1 cellular context compared by ENCODE assay signal in genomic region chr5:39024884-39025283, GRCh38.
TF ChIP-seq lines count a peak whose summit lies in the region.

No MANE protein-coding gene starts in this region.

TF ChIP-seq in HEK293, 187 proteins besides CTCF, POLR2A, EP300 and RAD21 (continued from another document):
- TF ChIP-seq ZNF280D (tag by site-specific recombination; IDR thresholded peaks at IDR 0.05), result no peak
- TF ChIP-seq ZNF366 (tag by site-specific recombination; conservative IDR thresholded peaks at IDR 0.05), result peak; percentile 39; the same call in 1 of the 2 replicates
- no peak for TF ChIP-seq ZNF560 (tag by site-specific recombination; IDR thresholded peaks at IDR 0.05; ENCODE audit: borderline replicate concordance)
- TF ChIP-seq ZSCAN23 (tag by site-specific recombination; IDR thresholded peaks at IDR 0.05), result no peak
- TF ChIP-seq ZNF658 (tag by site-specific recombination; IDR thresholded peaks at IDR 0.05), result no peak
- 0 out of 2 replicates have a peak, but pooled peaks have one; percentile 7 for TF ChIP-seq TSHZ1 (tag by site-specific recombination; IDR thresholded peaks at IDR 0.05; ENCODE audit: borderline replicate concordance)
- no peak for TF ChIP-seq ZNF654 (tag by site-specific recombination; IDR thresholded peaks at IDR 0.05; ENCODE audit: low read depth)
- TF ChIP-seq ZNF174 (tag by site-specific recombination; IDR thresholded peaks at IDR 0.05), result no peak
- TF ChIP-seq ZNF426 (tag by site-specific recombination; IDR thresholded peaks at IDR 0.05), result no peak
- TF ChIP-seq PRDM1 (tag by site-specific recombination; IDR thresholded peaks at IDR 0.05), result peak; percentile 80
- no peak for TF ChIP-seq ZNF645 (tag by site-specific recombination; IDR thresholded peaks at IDR 0.05)
- TF ChIP-seq ZNF248 (tag by site-specific recombination; IDR thresholded peaks at IDR 0.05), result no peak
- no peak for TF ChIP-seq ZNF184 (tag by site-specific recombination; IDR thresholded peaks at IDR 0.05)
- TF ChIP-seq KLF1 (tag by site-specific recombination; IDR thresholded peaks at IDR 0.05), result no peak
- no peak for TF ChIP-seq SCRT1 (tag by site-specific recombination; IDR thresholded peaks at IDR 0.05; ENCODE audit: borderline replicate concordance)
- TF ChIP-seq ZBTB48 (tag by site-specific recombination; IDR thresholded peaks at IDR 0.05), result no peak
- 0 out of 2 replicates have a peak, but pooled peaks have one; percentile 37 for TF ChIP-seq ZNF629 (tag by site-specific recombination; IDR thresholded peaks at IDR 0.05)
- no peak for TF ChIP-seq ZNF175 (tag by site-specific recombination; IDR thresholded peaks at IDR 0.05)
- no peak for TF ChIP-seq ZNF639 (tag by site-specific recombination; IDR thresholded peaks at IDR 0.05)
- no peak for TF ChIP-seq ZNF48 (tag by site-specific recombination; IDR thresholded peaks at IDR 0.05)
- TF ChIP-seq ZNF23 (tag by site-specific recombination; IDR thresholded peaks at IDR 0.05; ENCODE audit: borderline replicate concordance), result no peak
- TF ChIP-seq GLI2 (tag by site-specific recombination; IDR thresholded peaks at IDR 0.05; ENCODE audit: borderline replicate concordance, low read depth), result 0 out of 2 replicates have a peak, but pooled peaks have one; percentile 11
- TF ChIP-seq PRDM6 (tag by site-specific recombination; IDR thresholded peaks at IDR 0.05), result peak; percentile 53
- no peak for TF ChIP-seq ZNF473 (tag by site-specific recombination; IDR thresholded peaks at IDR 0.05)
- TF ChIP-seq HIC1 (tag by site-specific recombination; IDR thresholded peaks at IDR 0.05), result no peak
- TF ChIP-seq ZNF155 (tag by site-specific recombination; IDR thresholded peaks at IDR 0.05), result no peak
- TF ChIP-seq OVOL3 (tag by site-specific recombination; IDR thresholded peaks at IDR 0.05), result no peak
- no peak for TF ChIP-seq ZNF416 (tag by site-specific recombination; IDR thresholded peaks at IDR 0.05)
- TF ChIP-seq ZNF664 (tag by site-specific recombination; IDR thresholded peaks at IDR 0.05), result 0 out of 2 replicates have a peak, but pooled peaks have one; percentile 34
- no peak for TF ChIP-seq ZBTB1 (tag by site-specific recombination; IDR thresholded peaks at IDR 0.05)
- 0 out of 2 replicates have a peak, but pooled peaks have one; percentile 47 for TF ChIP-seq WT1 (tag by site-specific recombination; IDR thresholded peaks at IDR 0.05)
- TF ChIP-seq ZNF791 (tag by site-specific recombination; IDR thresholded peaks at IDR 0.05), result no peak
- no peak for TF ChIP-seq ZNF768 (tag by site-specific recombination; IDR thresholded peaks at IDR 0.05)
- no peak for TF ChIP-seq KLF9 (tag by site-specific recombination; IDR thresholded peaks at IDR 0.05; ENCODE audit: low read depth)
